In genomic region chr10:97781541-97782331, GRCh38 we compare ENCODE assay signal across 15 cellular contexts. TPM values are rescaled to one million over a fixed set of nuclear protein-coding genes. Genes with fewer than 3 reads are reported as not detected.
DNase-seq lines count a peak whose midpoint lies in the region; ATAC-seq and TF ChIP-seq lines count a peak whose summit lies in the region.
"Had no signal": no experiment of that assay in that cellular context is flagged by ENCODE, and none has a peak within 500 bp of the region (broad histone marks: within the 10 kb centered on the region; RNA-seq: fewer than 3 reads in every experiment).

No MANE protein-coding gene starts in this region.

- H3K36me3 ChIP-seq in heart left ventricle: no peaks in the 10 kb centered on the region

- H3K4me3 ChIP-seq in heart left ventricle: no peak overlapping the region
- H3K4me3 ChIP-seq: dorsolateral prefrontal cortex had no signal

- H3K4me1 Mint-ChIP-seq in activated T-cell treated with anti-CD3 and anti-CD28 coated beads, Interleukin-2, amount 50 U/mL, for 24 hours (ENCODE audit: low read depth): peaks cover 30% of the 10 kb centered on the region
- peaks cover 33% of the 10 kb centered on the region for H3K4me1 Mint-ChIP-seq in activated CD8-positive, alpha-beta T cell treated with anti-CD3 and anti-CD28 coated beads for 36 hours (ENCODE audit: low read depth)
- peaks cover 32% of the 10 kb centered on the region for H3K4me1 Mint-ChIP-seq in stimulated activated naive CD8-positive, alpha-beta T cell treated with anti-CD3 and anti-CD28 coated beads, Interleukin-15, amount 100 ng/mL, for 72 hours

- no peaks in the 10 kb centered on the region for H3K9me3 Mint-ChIP-seq in activated T-cell treated with anti-CD3 and anti-CD28 coated beads, Interleukin-2, amount 50 U/mL, for 24 hours
- no peaks in the 10 kb centered on the region for H3K9me3 Mint-ChIP-seq in activated CD8-positive, alpha-beta T cell treated with anti-CD3 and anti-CD28 coated beads for 36 hours
- H3K9me3 Mint-ChIP-seq in stimulated activated naive CD8-positive, alpha-beta T cell treated with anti-CD3 and anti-CD28 coated beads, Interleukin-15, amount 100 ng/mL, for 72 hours: no peaks in the 10 kb centered on the region
- H3K9me3 Mint-ChIP-seq: HFFc6, nephron progenitor cell had no signal

- H3K9me3 ChIP-seq in heart left ventricle: no peaks in the 10 kb centered on the region

- POLR2A ChIA-PET in activated CD8-positive, alpha-beta T cell treated with anti-CD3 and anti-CD28 coated beads for 36 hours (lab: Charles Lee): interaction anchor here (0.5 to 1.2 kb wide), 2 partner anchors 15 to 87 kb away, joined by 3 to 7 read pairs; no protein-coding TSS in a partner anchor

- peak; percentile 74 for ATAC-seq in activated CD8-positive, alpha-beta T cell treated with anti-CD3 and anti-CD28 coated beads for 36 hours
- ATAC-seq in heart left ventricle (peak in 3 of 4 donors; percentile 25 to 30 (median 28)), left lobe of liver (no peak)
- peak; percentile 80 for ATAC-seq in stimulated activated naive CD8-positive, alpha-beta T cell treated with anti-CD3 and anti-CD28 coated beads, Interleukin-15, amount 100 ng/mL, for 72 hours
- ATAC-seq: foreskin keratinocyte had no signal

- peak; percentile 52 for DNase-seq in activated T-cell treated with anti-CD3 and anti-CD28 coated beads, Interleukin-2, amount 50 U/mL, for 24 hours
- DNase-seq in activated T-cell treated with anti-CD3 and anti-CD28 coated beads for 4 hours: no peak
- DNase-seq in activated CD8-positive, alpha-beta T cell treated with anti-CD3 and anti-CD28 coated beads for 36 hours: peak; percentile 31
- peak in 2 of 5 donors; percentile 24 to 47 for DNase-seq in heart left ventricle
- peak; percentile 34 for DNase-seq in stimulated activated naive CD8-positive, alpha-beta T cell treated with anti-CD3 and anti-CD28 coated beads, Interleukin-15, amount 100 ng/mL, for 72 hours
- DNase-seq in activated gamma-delta T cell (lab: John Stamatoyannopoulos, UW): no peak
- no peak for DNase-seq in left lobe of liver (ENCODE audit: low spot score)
- no peak for DNase-seq in NCI-H82 (lab: John Stamatoyannopoulos, UW)
- DNase-seq: dorsolateral prefrontal cortex, foreskin keratinocyte, HFFc6, NCI-H1417 treated with DMSO at 0.1 percent for 48 hours, NCI-H524 treated with DMSO at 0.1 percent for 48 hours, nephron progenitor cell had no signal

- no peak for TF ChIP-seq POLR2A in heart left ventricle (IDR thresholded peaks at IDR 0.05)

- CTCF ChIA-PET in activated CD8-positive, alpha-beta T cell treated with anti-CD3 and anti-CD28 coated beads for 36 hours (lab: Charles Lee): interaction anchor here (1.0 to 4.7 kb wide), 5 partner anchors 9 to 88 kb away, joined by 4 to 28 read pairs (median 8); no protein-coding TSS in a partner anchor

- no peak for TF ChIP-seq CTCF in activated CD8-positive, alpha-beta T cell treated with anti-CD3 and anti-CD28 coated beads for 36 hours (IDR thresholded peaks at IDR 0.05)
- TF ChIP-seq CTCF in heart left ventricle (IDR thresholded peaks at IDR 0.05): no peak

- peak overlapping the region in 6 of 12 donors; percentile 23 to 68 (median 34) for H3K27ac ChIP-seq in heart left ventricle
- H3K27ac ChIP-seq: foreskin keratinocyte had no signal

- WGBS in heart left ventricle, 4 donors: 56 to 63% (median 60%) methylated on average over 12 to 14 of the region's 14 CpGs

- H3K27me3 ChIP-seq in heart left ventricle: no peaks in the 10 kb centered on the region
- H3K27me3 ChIP-seq: dorsolateral prefrontal cortex, foreskin keratinocyte had no signal

- H3K4me1 ChIP-seq in heart left ventricle: peaks cover 0 to 32% (median 14%) of the 10 kb centered on the region in 12 donors
- H3K4me1 ChIP-seq: foreskin keratinocyte had no signal

- no peak overlapping the region for H3K4me3 Mint-ChIP-seq in activated T-cell treated with anti-CD3 and anti-CD28 coated beads, Interleukin-2, amount 50 U/mL, for 24 hours
- H3K4me3 Mint-ChIP-seq in activated CD8-positive, alpha-beta T cell treated with anti-CD3 and anti-CD28 coated beads for 36 hours: peak overlapping the region; percentile 10
- H3K4me3 Mint-ChIP-seq in stimulated activated naive CD8-positive, alpha-beta T cell treated with anti-CD3 and anti-CD28 coated beads, Interleukin-15, amount 100 ng/mL, for 72 hours: peak overlapping the region; percentile 53 to 62
- H3K4me3 Mint-ChIP-seq: HFFc6, nephron progenitor cell had no signal

- H3K27me3 Mint-ChIP-seq in activated T-cell treated with anti-CD3 and anti-CD28 coated beads, Interleukin-2, amount 50 U/mL, for 24 hours: no peaks in the 10 kb centered on the region
- H3K27me3 Mint-ChIP-seq in activated CD8-positive, alpha-beta T cell treated with anti-CD3 and anti-CD28 coated beads for 36 hours: no peaks in the 10 kb centered on the region
- no peaks in the 10 kb centered on the region for H3K27me3 Mint-ChIP-seq in stimulated activated naive CD8-positive, alpha-beta T cell treated with anti-CD3 and anti-CD28 coated beads, Interleukin-15, amount 100 ng/mL, for 72 hours

- H3K27ac Mint-ChIP-seq in activated T-cell treated with anti-CD3 and anti-CD28 coated beads, Interleukin-2, amount 50 U/mL, for 24 hours: peak overlapping the region; percentile 82
- H3K27ac Mint-ChIP-seq in activated CD8-positive, alpha-beta T cell treated with anti-CD3 and anti-CD28 coated beads for 36 hours: peak overlapping the region; percentile 83
- H3K27ac Mint-ChIP-seq in stimulated activated naive CD8-positive, alpha-beta T cell treated with anti-CD3 and anti-CD28 coated beads, Interleukin-15, amount 100 ng/mL, for 72 hours: peak overlapping the region; percentile 93 to 97
- H3K27ac Mint-ChIP-seq: HFFc6, nephron progenitor cell had no signal

- no peaks in the 10 kb centered on the region for H3K36me3 Mint-ChIP-seq in activated T-cell treated with anti-CD3 and anti-CD28 coated beads, Interleukin-2, amount 50 U/mL, for 24 hours (ENCODE audit: low read depth)
- no peaks in the 10 kb centered on the region for H3K36me3 Mint-ChIP-seq in activated CD8-positive, alpha-beta T cell treated with anti-CD3 and anti-CD28 coated beads for 36 hours (ENCODE audit: low read depth)

- intact Hi-C loops in activated CD8-positive, alpha-beta T cell treated with anti-CD3 and anti-CD28 coated beads for 36 hours (cut with micrococcal nuclease): no loop called here
- intact Hi-C loops in heart left ventricle (cut with DNase I): no loop called here

RNA-seq across cellular contexts. Expression of gene SFRP5, which starts 9.9 kb away (rescaled TPM):
- total RNA-seq in activated CD8-positive, alpha-beta T cell treated with anti-CD3 and anti-CD28 coated beads for 36 hours: under 1 TPM; 0.60 to 0.74 TPM
- total RNA-seq in heart left ventricle (1 to 10 TPM in 5 of 9 donors, under 1 TPM in 4; 0.12 to 3.7 (median 1.8) TPM), left lobe of liver (6.4 TPM)
- 1 to 10 TPM in 1 of 2 donors, under 1 TPM in 1; 1.00 to 1.3 TPM for polyA plus RNA-seq in heart left ventricle
- total RNA-seq: foreskin keratinocyte, HFFc6, kidney epithelial cell had no signal

RNA-seq across cellular contexts. Expression of gene ZFYVE27, which starts 44.8 kb away (rescaled TPM):
- 10 to 100 TPM; 18.1 to 20.1 TPM for total RNA-seq in activated CD8-positive, alpha-beta T cell treated with anti-CD3 and anti-CD28 coated beads for 36 hours
- 10 to 100 TPM in 8 of 9 donors, 1 to 10 TPM in 1; 7.3 to 16.1 (median 13.1) TPM for total RNA-seq in heart left ventricle
- polyA plus RNA-seq in heart left ventricle: 10 to 100 TPM in 1 of 2 donors, 1 to 10 TPM in 1; 9.5 to 28.5 TPM
- 10.7 TPM for total RNA-seq in left lobe of liver

Comparison
In these comparisons a context has a peak if more than half of its experiments do, and no peak if none do; other contexts are left out.
1. DNase-seq: peak in activated T-cell treated with anti-CD3 and anti-CD28 coated beads, Interleukin-2, amount 50 U/mL, for 24 hours (single experiment), activated CD8-positive, alpha-beta T cell treated with anti-CD3 and anti-CD28 coated beads for 36 hours (single experiment) and stimulated activated naive CD8-positive, alpha-beta T cell treated with anti-CD3 and anti-CD28 coated beads, Interleukin-15, amount 100 ng/mL, for 72 hours (2 of 2); none in activated T-cell treated with anti-CD3 and anti-CD28 coated beads for 4 hours (single experiment), activated gamma-delta T cell (single experiment), left lobe of liver (single experiment) and NCI-H82 (single experiment).
2. Peak in every context shown above with its lines, with median percentiles within 50 percentile points of each other: H3K27ac Mint-ChIP-seq.